Comparison of ENCODE assay signal across 17 cellular contexts in genomic region chr2:27727257-27727656, GRCh38. TPM values are rescaled to one million over a fixed set of nuclear protein-coding genes. Genes with fewer than 3 reads are reported as not detected.
DNase-seq lines count a peak whose midpoint lies in the region; ATAC-seq and TF ChIP-seq lines count a peak whose summit lies in the region.
"Had no signal": no experiment of that assay in that cellular context is flagged by ENCODE, and none has a peak within 500 bp of the region (broad histone marks: within the 10 kb centered on the region; RNA-seq: fewer than 3 reads in every experiment).

No MANE protein-coding gene starts in this region.

- H3K27ac Mint-ChIP-seq in T-helper 1 cell treated with Interleukin-12 subunit alpha and Interleukin-12 subunit beta and Interleukin-4 antibody, amounts not matched to agents 30 μg/mL and 1 μg/mL, for 36 hours: peak overlapping the region; percentile 65
- peak overlapping the region; percentile 35 to 57 (median 51) for H3K27ac Mint-ChIP-seq in nephron

- H3K4me3 Mint-ChIP-seq in T-helper 1 cell treated with Interleukin-12 subunit alpha and Interleukin-12 subunit beta and Interleukin-4 antibody, amounts not matched to agents 30 μg/mL and 1 μg/mL, for 36 hours: no peak overlapping the region
- no peak overlapping the region for H3K4me3 Mint-ChIP-seq in nephron

- DNase-seq in T-helper 1 cell (no peak), NB4 (ENCODE audit: low read depth) (peak; percentile 41), dermis blood vessel endothelial cell (peak; percentile 76), SIG-M5 treated with dmso at 0.1 percent for 504 hours (lab: John Stamatoyannopoulos, UW; ENCODE audit: unreplicated experiment) (no peak)
- DNase-seq: C1 segment of cervical spinal cord; cerebellar nuclear complex; DMS79; GM23248; MG63; NCI-H2171; NK-92 treated with Interleukin-12 subunit alpha and Interleukin-12 subunit beta, amount 100 ng/mL, for 24 hours; SIG-M5; stomach had no signal

- TF ChIP-seq POLR2A in NB4 (IDR thresholded peaks at IDR 0.05; ENCODE audit: extremely low read depth, insufficient read length): no peak

- ATAC-seq in GM21737 (IDR thresholded peaks at IDR 0.05; ENCODE audit: unreplicated experiment): no peak
- ATAC-seq in GM21619 (IDR thresholded peaks at IDR 0.05; ENCODE audit: unreplicated experiment): no peak

- no peak overlapping the region for H3K4me3 ChIP-seq in NB4 (ENCODE audit: low read depth, low read length)
- H3K4me3 ChIP-seq: GM23248, MG63, stomach had no signal

- TF ChIP-seq CTCF in NB4 (IDR thresholded peaks at IDR 0.05; ENCODE audit: low read depth, low read length): no peak
- no peak for TF ChIP-seq CTCF in nephron (IDR thresholded peaks at IDR 0.05; ENCODE audit: unreplicated experiment in 3 of 3)

- H3K36me3 Mint-ChIP-seq in T-helper 1 cell treated with Interleukin-12 subunit alpha and Interleukin-12 subunit beta and Interleukin-4 antibody, amounts not matched to agents 30 μg/mL and 1 μg/mL, for 36 hours (ENCODE audit: low read depth): no peaks in the 10 kb centered on the region
- no peaks in the 10 kb centered on the region for H3K36me3 Mint-ChIP-seq in nephron (ENCODE audit: low read depth)

- no peaks in the 10 kb centered on the region for H3K9me3 Mint-ChIP-seq in T-helper 1 cell treated with Interleukin-12 subunit alpha and Interleukin-12 subunit beta and Interleukin-4 antibody, amounts not matched to agents 30 μg/mL and 1 μg/mL, for 36 hours
- no peaks in the 10 kb centered on the region for H3K9me3 Mint-ChIP-seq in nephron

- peaks cover 11% of the 10 kb centered on the region for H3K4me1 Mint-ChIP-seq in T-helper 1 cell treated with Interleukin-12 subunit alpha and Interleukin-12 subunit beta and Interleukin-4 antibody, amounts not matched to agents 30 μg/mL and 1 μg/mL, for 36 hours (ENCODE audit: low read depth)
- peaks cover 33% of the 10 kb centered on the region for H3K4me1 Mint-ChIP-seq in nephron

- H3K27me3 Mint-ChIP-seq in T-helper 1 cell treated with Interleukin-12 subunit alpha and Interleukin-12 subunit beta and Interleukin-4 antibody, amounts not matched to agents 30 μg/mL and 1 μg/mL, for 36 hours (ENCODE audit: low read depth): no peaks in the 10 kb centered on the region
- no peaks in the 10 kb centered on the region for H3K27me3 Mint-ChIP-seq in nephron (ENCODE audit: low read depth)

RNA-seq across cellular contexts. Expression of gene MRPL33, which starts 44.3 kb away (rescaled TPM):
- total RNA-seq in dermis blood vessel endothelial cell: 94.3 and 98.2 TPM in 2 replicates

Comparison
In these comparisons a context has a peak if more than half of its experiments do, and no peak if none do; other contexts are left out.
1. DNase-seq: peak in NB4 (single experiment) and dermis blood vessel endothelial cell (single experiment); none in T-helper 1 cell (0 of 5) and SIG-M5 treated with dmso at 0.1 percent for 504 hours (single experiment).